Comparison of ENCODE assay signal across 8 cellular contexts in the genomic region with DNA sequence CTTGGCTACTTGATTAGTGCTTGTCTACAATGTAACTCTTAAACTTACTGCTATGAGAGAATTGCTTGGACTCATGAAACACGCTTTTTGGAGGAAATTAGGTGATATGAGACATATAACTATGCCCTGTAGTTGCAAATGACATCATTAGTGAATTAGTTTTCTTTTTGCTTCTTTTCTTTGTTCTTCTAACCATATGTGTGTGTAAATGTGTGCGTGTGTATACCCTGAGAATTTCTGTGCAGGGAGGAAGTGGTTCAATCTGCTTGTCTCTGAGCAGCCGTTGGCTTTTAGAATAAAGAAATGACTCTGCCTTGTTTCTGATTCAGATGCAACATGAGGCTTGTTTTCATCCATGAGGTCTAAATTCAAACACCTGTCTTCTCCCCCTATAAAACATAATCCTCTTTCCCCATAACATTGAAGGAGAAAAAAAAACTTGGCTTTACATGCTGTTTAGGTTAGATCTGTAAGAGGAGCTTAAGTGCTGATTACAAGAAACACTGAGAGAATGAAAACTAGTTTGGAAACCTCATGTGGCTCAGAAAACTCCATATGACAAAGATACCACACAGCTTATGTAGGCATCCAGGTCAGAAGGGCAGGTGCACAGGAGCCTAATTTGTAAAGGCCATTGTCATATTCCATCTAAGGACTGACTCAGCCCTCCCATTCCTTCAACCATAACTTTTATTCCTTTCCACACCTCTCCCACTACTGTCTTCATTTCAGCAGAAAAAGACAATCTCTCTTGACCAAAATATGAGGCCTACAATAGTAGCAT. TPM values are rescaled to one million over a fixed set of nuclear protein-coding genes. Genes with fewer than 3 reads are reported as not detected.
DNase-seq lines count a peak whose midpoint lies in the region; ATAC-seq, FAIRE-seq and TF ChIP-seq lines count a peak whose summit lies in the region.

No MANE protein-coding gene starts in this region.

- no peaks in the 10 kb centered on the region for H3K36me3 ChIP-seq in colonic mucosa

- no peak overlapping the region for H3K9ac ChIP-seq in colonic mucosa (ENCODE audit: low read depth in 2 of 2, low read length in 2 of 2)

- no peaks in the 10 kb centered on the region for H3K9me3 ChIP-seq in colonic mucosa

- DNase-seq in HL-60 (ENCODE audit: low read depth in 1 of 2, low spot score in 1 of 2) (peak; percentile 39 to 69), colonic mucosa (no peak), HUDEP-2 (lab: John Stamatoyannopoulos, UW; ENCODE audit: unreplicated experiment in 76 of 76) (no peak), substantia nigra (lab: John Stamatoyannopoulos, UW) (no peak), ureter (ENCODE audit: low spot score) (no peak), urothelium cell line (ENCODE audit: low spot score) (no peak)

- FAIRE-seq in urothelium cell line (lab: Jason Lieb, UNC) = no peak

- H3K27me3 ChIP-seq in HL-60 (ENCODE audit: insufficient read depth, poor library complexity, severe bottlenecking) (no peaks in the 10 kb centered on the region), colonic mucosa (no peaks in the 10 kb centered on the region)

- intact Hi-C loops in colonic mucosa (cut with DNase I) = no loop called here

- H3K27ac ChIP-seq in HL-60 (replicated peaks) (peak overlapping the region; percentile 75), colonic mucosa (peak overlapping the region; percentile 0), substantia nigra (ENCODE audit: low read depth, low read length, poor library complexity, severe bottlenecking) (no peak overlapping the region)

- peak; percentile 91 for ATAC-seq in GM18511 (IDR thresholded peaks at IDR 0.05; ENCODE audit: unreplicated experiment)
- peak; percentile 86 for ATAC-seq in GM21529 (IDR thresholded peaks at IDR 0.05; ENCODE audit: unreplicated experiment)

- no peaks in the 10 kb centered on the region for H3K4me1 ChIP-seq in colonic mucosa

- TF ChIP-seq CTCF in HL-60 (IDR thresholded peaks at IDR 0.05; ENCODE audit: insufficient read depth, low read length) = no peak
- TF ChIP-seq CTCF in colonic mucosa (IDR thresholded peaks at IDR 0.05) = no peak

- H3K4me3 ChIP-seq in HL-60 (replicated peaks; ENCODE audit: insufficient read depth, low read length) = no peak overlapping the region
- no peak overlapping the region for H3K4me3 ChIP-seq in colonic mucosa

RNA-seq across cellular contexts. Expression of a gene that starts 30.5 kb away (rescaled TPM):
- total RNA-seq in colonic mucosa = 10 to 100 TPM in 1 of 2 donors, 1 to 10 TPM in 1; 3.3 to 16.7 TPM
- total RNA-seq in ureter = 3.7 TPM

Comparison
In these comparisons a context has a peak if more than half of its experiments do, and no peak if none do; other contexts are left out.
1. DNase-seq: peak in HL-60 (2 of 2); none in colonic mucosa (single experiment), HUDEP-2 (0 of 76), substantia nigra (0 of 49), ureter (single experiment) and urothelium cell line (single experiment).